1 cellular context compared by ENCODE assay signal in genomic region chrX:13669246-13669689, GRCh38.
A peak's percentile ranks its signal among the peaks of the same experiment; 100 is the strongest.
TF ChIP-seq lines count a peak whose summit lies in the region.

No MANE protein-coding gene starts in this region.

TF ChIP-seq in SK-N-SH, 30 proteins besides CTCF, POLR2A, EP300 and RAD21 (continued from another document):
- 0 out of 2 replicates have a peak, but pooled peaks have one; percentile 20 for TF ChIP-seq REST (IDR thresholded peaks at IDR 0.05; ENCODE audit: low read depth, low read length)
- TF ChIP-seq FOXM1 (IDR thresholded peaks at IDR 0.05; ENCODE audit: low read depth): peak; percentile 28; the same call in 1 of the 2 replicates
- TF ChIP-seq USF1 (IDR thresholded peaks at IDR 0.05; ENCODE audit: borderline replicate concordance, low read depth): 0 out of 2 replicates have a peak, but pooled peaks have one; percentile 17
- TF ChIP-seq RFX5 (IDR thresholded peaks at IDR 0.05; ENCODE audit: low read length): no peak
- no peak for TF ChIP-seq USF2 (IDR thresholded peaks at IDR 0.05; ENCODE audit: borderline replicate concordance, low read depth, low read length)
- no peak for TF ChIP-seq NRF1 (IDR thresholded peaks at IDR 0.05; ENCODE audit: low read depth, low read length)
- peak; percentile 65; the same call in 1 of the 2 replicates for TF ChIP-seq POLR2AphosphoS5 (IDR thresholded peaks at IDR 0.05; ENCODE audit: low read depth, low read length)
- no peak for TF ChIP-seq SIN3A (IDR thresholded peaks at IDR 0.05; ENCODE audit: borderline replicate concordance, low read depth, low read length)
- peak; percentile 93 for TF ChIP-seq PBX3 (IDR thresholded peaks at IDR 0.05)
- TF ChIP-seq MXI1 (IDR thresholded peaks at IDR 0.05; ENCODE audit: low read depth, low read length): no peak
- TF ChIP-seq RCOR1 (IDR thresholded peaks at IDR 0.05; ENCODE audit: low read length): no peak
TF ChIP-seq in SK-N-SH: peak in this region for 12.
